Comparison of ENCODE assay signal across 13 cellular contexts in genomic region chr3:100891033-100891432, GRCh38.
DNase-seq lines count a peak whose midpoint lies in the region; ATAC-seq, FAIRE-seq and TF ChIP-seq lines count a peak whose summit lies in the region.
"Had no signal": no experiment of that assay in that cellular context is flagged by ENCODE, and none has a peak within 500 bp of the region (broad histone marks: within the 10 kb centered on the region; RNA-seq: fewer than 3 reads in every experiment).

No MANE protein-coding gene starts in this region.

- intact Hi-C loops in K562 (cut with micrococcal nuclease) (loop anchor here (5.0 kb wide), 1 partner anchor 306 kb away; no protein-coding TSS in a partner anchor), left lung (cut with DNase I) (no loop called here)
- intact Hi-C loops in activated T-helper 2 cell treated with anti-CD3 and anti-CD28 coated beads, Interferon-gamma antibody, Interleukin-2, Interleukin-4, amounts not matched to agents 10 μg/mL and 5 μg/mL and 100 μg/mL, durations not matched to agents 14 hours and 24 hours and 36 hours (cut with micrococcal nuclease), result loop anchor here (5.0 kb wide), 1 partner anchor 491 kb away; no protein-coding TSS in a partner anchor

- H3K9me3 ChIP-seq in K562 (replicated peaks; ENCODE audit: control insufficient read depth, insufficient read depth, low read depth, low read length) (no peaks in the 10 kb centered on the region), left lung (no peaks in the 10 kb centered on the region)
- H3K9me3 ChIP-seq: stomach had no signal

- H3K27me3 Mint-ChIP-seq in activated T-helper 2 cell treated with anti-CD3 and anti-CD28 coated beads, Interferon-gamma antibody, Interleukin-2, Interleukin-4, amounts not matched to agents 10 μg/mL and 5 μg/mL and 100 μg/mL, durations not matched to agents 14 hours and 24 hours and 36 hours (ENCODE audit: low read depth), result peaks cover 13% of the 10 kb centered on the region

- H3K4me3 ChIP-seq in K562 (no peak overlapping the region), left lung (no peak overlapping the region)
- H3K4me3 ChIP-seq: stomach had no signal

- H3K4me1 ChIP-seq in K562 (replicated peaks in 1 of 2; ENCODE audit: control insufficient read depth in 2 of 2, insufficient read depth in 2 of 2, low read length in 2 of 2) (no peaks in the 10 kb centered on the region), left lung (peaks cover 0 to 9% of the 10 kb centered on the region in 2 donors)

- no TSS peak for BruUV-seq in K562 (replicated peaks; lab: Mats Ljungman, UMichigan)

- POLR2A ChIA-PET in K562 (lab: Yijun Ruan, JAX), result no interaction called here

- no peaks in the 10 kb centered on the region for H4K20me1 ChIP-seq in K562 (replicated peaks; ENCODE audit: control insufficient read depth, insufficient read depth, low read length)

- H3K9me3 Mint-ChIP-seq in activated T-helper 2 cell treated with anti-CD3 and anti-CD28 coated beads, Interferon-gamma antibody, Interleukin-2, Interleukin-4, amounts not matched to agents 10 μg/mL and 5 μg/mL and 100 μg/mL, durations not matched to agents 14 hours and 24 hours and 36 hours, result no peaks in the 10 kb centered on the region

- TF ChIP-seq EP300 in K562 (IDR thresholded peaks at IDR 0.05; ENCODE audit: low read length), result no peak

- DNase-seq in EH (ENCODE audit: low read depth) (peak; percentile 59), K562 (ENCODE audit: extremely low read depth in 1 of 4, low spot score in 3 of 4) (no peak), left lung (no peak)
- no peak for DNase-seq in activated T-helper 2 cell treated with anti-CD3 and anti-CD28 coated beads, Interferon-gamma antibody, Interleukin-2, Interleukin-4, amounts not matched to agents 10 μg/mL and 5 μg/mL and 100 μg/mL, durations not matched to agents 14 hours and 24 hours and 36 hours (ENCODE audit: low spot score)
- DNase-seq: activated CD4-positive, alpha-beta T cell treated with anti-CD3 and anti-CD28 coated beads for 1 hour; stimulated activated CD4-positive, alpha-beta T cell treated with anti-CD3 and anti-CD28 coated beads, Interleukin-15, amount 100 ng/mL, for 24 hours; stomach had no signal

- WGBS in K562 (ENCODE audit: insufficient coverage, low coverage, missing lambda C conversion rate), result 0% methylated on average over 2 of the region's 2 CpGs

- no peak for FAIRE-seq in K562 (lab: Jason Lieb, UNC)
- FAIRE-seq: G401.6 had no signal

- no peak overlapping the region for H3K27ac Mint-ChIP-seq in activated T-helper 2 cell treated with anti-CD3 and anti-CD28 coated beads, Interferon-gamma antibody, Interleukin-2, Interleukin-4, amounts not matched to agents 10 μg/mL and 5 μg/mL and 100 μg/mL, durations not matched to agents 14 hours and 24 hours and 36 hours

- H3K4me1 Mint-ChIP-seq in activated T-helper 2 cell treated with anti-CD3 and anti-CD28 coated beads, Interferon-gamma antibody, Interleukin-2, Interleukin-4, amounts not matched to agents 10 μg/mL and 5 μg/mL and 100 μg/mL, durations not matched to agents 14 hours and 24 hours and 36 hours (ENCODE audit: low read depth), result peaks cover 5% of the 10 kb centered on the region

- 0 out of 5 replicates have a peak, but pooled peaks cover 0 to 2% of the 10 kb centered on the region in 2 experiments for H3K27me3 ChIP-seq in K562 (ENCODE audit: control insufficient read depth in 2 of 2, insufficient read depth in 2 of 2, low read length in 2 of 2)
- no peaks in the 10 kb centered on the region for H3K27me3 ChIP-seq in left lung
- H3K27me3 ChIP-seq: stomach had no signal

- no peaks in the 10 kb centered on the region for H3K36me3 Mint-ChIP-seq in activated T-helper 2 cell treated with anti-CD3 and anti-CD28 coated beads, Interferon-gamma antibody, Interleukin-2, Interleukin-4, amounts not matched to agents 10 μg/mL and 5 μg/mL and 100 μg/mL, durations not matched to agents 14 hours and 24 hours and 36 hours (ENCODE audit: low read depth)

- no peak overlapping the region for H3K27ac ChIP-seq in K562 (ENCODE audit: extremely low read depth, low read depth, low read length)
- no peak overlapping the region for H3K27ac ChIP-seq in left lung
- H3K27ac ChIP-seq: stomach had no signal

- CTCF ChIA-PET in K562 (lab: Yijun Ruan, JAX; ENCODE audit: low intra/inter-chr PET ratio), result no interaction called here

- in situ Hi-C loops in K562 (cut with MboI), result no loop called here

- H2AFZ ChIP-seq in K562 (ENCODE audit: low read depth, low read length), result no peak overlapping the region

- H3K4me2 ChIP-seq in K562 (ENCODE audit: insufficient read depth, low read length), result no peak overlapping the region

- no peak overlapping the region for H3K9ac ChIP-seq in K562 (ENCODE audit: insufficient read depth in 1 of 2, low read depth in 2 of 2, low read length in 2 of 2)

- H3K36me3 ChIP-seq in K562 (ENCODE audit: control insufficient read depth, insufficient read depth, low read length) (no peaks in the 10 kb centered on the region), left lung (no peaks in the 10 kb centered on the region)
- H3K36me3 ChIP-seq: stomach had no signal

- H3K9me1 ChIP-seq in K562 (ENCODE audit: control insufficient read depth, insufficient read depth, low read length), result no peaks in the 10 kb centered on the region

- peak; percentile 37 for TF ChIP-seq CTCF in LNCAP (IDR thresholded peaks at IDR 0.05)
- TF ChIP-seq CTCF in K562 (IDR thresholded peaks at IDR 0.05 in 2 of 3, conservative IDR thresholded peaks at IDR 0.05 in 1 of 3; ENCODE audit: insufficient read depth in 2 of 3, low read depth in 1 of 3, low read length in 3 of 3), result peak in 2 of 3 experiments; percentile 11 to 20; a peak in 2 of 6 replicates
- peak in 1 of 2 donors; percentile 32 for TF ChIP-seq CTCF in left lung (IDR thresholded peaks at IDR 0.05)

- H3K4me3 Mint-ChIP-seq in activated T-helper 2 cell treated with anti-CD3 and anti-CD28 coated beads, Interferon-gamma antibody, Interleukin-2, Interleukin-4, amounts not matched to agents 10 μg/mL and 5 μg/mL and 100 μg/mL, durations not matched to agents 14 hours and 24 hours and 36 hours (ENCODE audit: low read depth), result no peak overlapping the region

- TF ChIP-seq POLR2A in K562 (conservative IDR thresholded peaks at IDR 0.05), result no peak

- ATAC-seq in K562 (no peak), left lung (peak; percentile 73), GM21528 (IDR thresholded peaks at IDR 0.05; ENCODE audit: low FRiP score, unreplicated experiment) (no peak), GM18858 (IDR thresholded peaks at IDR 0.05; ENCODE audit: unreplicated experiment) (no peak), GM18520 (IDR thresholded peaks at IDR 0.05; ENCODE audit: unreplicated experiment) (no peak)
- ATAC-seq: Panc1 had no signal

- TF ChIP-seq RAD21 in K562 (CRISPR knock-in tag; conservative IDR thresholded peaks at IDR 0.05 in 1 of 2, IDR thresholded peaks at IDR 0.05 in 1 of 2), result peak; percentile 60 to 61

- H3K79me2 ChIP-seq in K562 (ENCODE audit: control insufficient read depth, insufficient read depth, low read length), result no peaks in the 10 kb centered on the region

TF ChIP-seq in K562, 482 proteins besides CTCF, POLR2A, EP300 and RAD21:
- no peak for TF ChIP-seq JUNB (CRISPR knock-in tag; conservative IDR thresholded peaks at IDR 0.05)
- peak; percentile 29; the same call in 1 of the 2 replicates for TF ChIP-seq FOSL1 (tag; conservative IDR thresholded peaks at IDR 0.05)
- peak; percentile 49; the same call in 1 of the 2 replicates for TF ChIP-seq HMBOX1 (IDR thresholded peaks at IDR 0.05)
- TF ChIP-seq PTTG1 (tag; IDR thresholded peaks at IDR 0.05; ENCODE audit: low read depth), result no peak

Comparison
In these comparisons a context has a peak if more than half of its experiments do, and no peak if none do; other contexts are left out.
1. intact Hi-C loops: an anchor here in K562 (5.0 kb wide) and activated T-helper 2 cell treated with anti-CD3 and anti-CD28 coated beads, Interferon-gamma antibody, Interleukin-2, Interleukin-4, amounts not matched to agents 10 μg/mL and 5 μg/mL and 100 μg/mL, durations not matched to agents 14 hours and 24 hours and 36 hours (5.0 kb wide); none called in left lung.